In the genomic region with DNA sequence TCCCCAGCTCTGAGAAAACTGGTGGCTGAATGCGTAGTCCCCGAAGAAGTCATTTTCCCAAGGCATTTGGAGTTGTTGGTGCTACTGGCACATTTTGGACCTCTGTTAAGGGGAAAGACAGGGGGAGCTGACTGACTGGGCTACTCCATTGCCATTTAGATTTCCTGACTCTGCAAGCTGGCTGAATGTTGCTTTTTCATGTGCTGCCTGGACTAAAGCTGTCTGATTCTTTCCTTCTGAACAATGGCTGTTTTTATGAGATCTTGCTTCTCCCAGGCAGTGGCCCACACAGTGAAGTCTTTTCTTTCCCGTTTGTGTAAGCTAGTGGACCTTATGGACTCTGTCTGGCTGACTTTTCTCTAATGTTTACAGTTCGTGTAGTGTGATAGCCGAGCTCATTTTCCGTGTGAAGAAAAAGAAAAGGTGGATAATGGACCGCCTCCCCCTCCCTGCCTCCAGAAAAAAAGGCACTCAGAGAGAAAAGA, we compare ENCODE assay signal across 1 cellular context.
TF ChIP-seq lines count a peak whose summit lies in the region.

No MANE protein-coding gene starts in this region.

TF ChIP-seq in SK-N-SH, 30 proteins besides CTCF, POLR2A, EP300 and RAD21 (continued from another document):
- TF ChIP-seq REST (IDR thresholded peaks at IDR 0.05; ENCODE audit: low read depth, low read length) (no peak), RXRA (IDR thresholded peaks at IDR 0.05; ENCODE audit: borderline replicate concordance, low read depth) (no peak), SMC3 (IDR thresholded peaks at IDR 0.05; ENCODE audit: low read depth, low read length) (no peak)
